Comparison of ENCODE assay signal across 2 cellular contexts in the genomic region with DNA sequence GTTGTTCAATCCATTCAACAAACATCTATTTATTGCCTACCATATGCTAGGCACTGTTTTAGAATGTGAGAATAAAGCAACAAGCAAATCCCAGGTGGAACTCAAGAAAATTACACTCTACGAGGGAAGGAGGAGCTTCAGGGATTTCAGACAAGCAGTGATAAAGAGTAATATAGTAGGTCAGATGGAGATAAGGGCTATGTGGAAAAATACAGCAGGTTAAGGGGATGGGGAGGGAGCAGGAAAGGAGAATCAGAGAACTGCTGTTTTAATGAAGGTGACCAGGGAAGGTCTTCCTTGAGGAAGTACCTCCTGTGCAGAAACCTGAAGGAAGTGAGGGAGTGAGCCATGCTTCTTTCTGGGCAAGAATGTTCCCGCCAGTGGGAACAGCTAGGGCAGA.
TF ChIP-seq lines count a peak whose summit lies in the region.

No MANE protein-coding gene starts in this region.

TF ChIP-seq in GM23338, 12 proteins besides CTCF, POLR2A, EP300 and RAD21 (continues in another document):
- TF ChIP-seq EZH2phosphoT487 (IDR thresholded peaks at IDR 0.05; ENCODE audit: unreplicated experiment) (no peak), JUNB (IDR thresholded peaks at IDR 0.05; ENCODE audit: unreplicated experiment) (no peak), POLR2AphosphoS5 (IDR thresholded peaks at IDR 0.05; ENCODE audit: low read depth) (no peak), ZNF114 (CRISPR knock-in tag; IDR thresholded peaks at IDR 0.05) (no peak), ZNF331 (CRISPR knock-in tag; IDR thresholded peaks at IDR 0.05; ENCODE audit: low read depth) (no peak), EZH2 (IDR thresholded peaks at IDR 0.05; ENCODE audit: low read depth, unreplicated experiment) (no peak), NANOG (IDR thresholded peaks at IDR 0.05; ENCODE audit: borderline replicate concordance) (no peak), STAT1 (IDR thresholded peaks at IDR 0.05; ENCODE audit: unreplicated experiment) (no peak), CREB1 (CRISPR knock-in tag; IDR thresholded peaks at IDR 0.05; ENCODE audit: low read depth) (no peak)
- TF ChIP-seq, protein P1, sequence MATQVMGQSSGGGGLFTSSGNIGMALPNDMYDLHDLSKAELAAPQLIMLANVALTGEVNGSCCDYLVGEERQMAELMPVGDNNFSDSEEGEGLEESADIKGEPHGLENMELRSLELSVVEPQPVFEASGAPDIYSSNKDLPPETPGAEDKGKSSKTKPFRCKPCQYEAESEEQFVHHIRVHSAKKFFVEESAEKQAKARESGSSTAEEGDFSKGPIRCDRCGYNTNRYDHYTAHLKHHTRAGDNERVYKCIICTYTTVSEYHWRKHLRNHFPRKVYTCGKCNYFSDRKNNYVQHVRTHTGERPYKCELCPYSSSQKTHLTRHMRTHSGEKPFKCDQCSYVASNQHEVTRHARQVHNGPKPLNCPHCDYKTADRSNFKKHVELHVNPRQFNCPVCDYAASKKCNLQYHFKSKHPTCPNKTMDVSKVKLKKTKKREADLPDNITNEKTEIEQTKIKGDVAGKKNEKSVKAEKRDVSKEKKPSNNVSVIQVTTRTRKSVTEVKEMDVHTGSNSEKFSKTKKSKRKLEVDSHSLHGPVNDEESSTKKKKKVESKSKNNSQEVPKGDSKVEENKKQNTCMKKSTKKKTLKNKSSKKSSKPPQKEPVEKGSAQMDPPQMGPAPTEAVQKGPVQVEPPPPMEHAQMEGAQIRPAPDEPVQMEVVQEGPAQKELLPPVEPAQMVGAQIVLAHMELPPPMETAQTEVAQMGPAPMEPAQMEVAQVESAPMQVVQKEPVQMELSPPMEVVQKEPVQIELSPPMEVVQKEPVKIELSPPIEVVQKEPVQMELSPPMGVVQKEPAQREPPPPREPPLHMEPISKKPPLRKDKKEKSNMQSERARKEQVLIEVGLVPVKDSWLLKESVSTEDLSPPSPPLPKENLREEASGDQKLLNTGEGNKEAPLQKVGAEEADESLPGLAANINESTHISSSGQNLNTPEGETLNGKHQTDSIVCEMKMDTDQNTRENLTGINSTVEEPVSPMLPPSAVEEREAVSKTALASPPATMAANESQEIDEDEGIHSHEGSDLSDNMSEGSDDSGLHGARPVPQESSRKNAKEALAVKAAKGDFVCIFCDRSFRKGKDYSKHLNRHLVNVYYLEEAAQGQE (IDR thresholded peaks at IDR 0.05; ENCODE audit: unreplicated experiment) = no peak
- TF ChIP-seq, protein P2, sequence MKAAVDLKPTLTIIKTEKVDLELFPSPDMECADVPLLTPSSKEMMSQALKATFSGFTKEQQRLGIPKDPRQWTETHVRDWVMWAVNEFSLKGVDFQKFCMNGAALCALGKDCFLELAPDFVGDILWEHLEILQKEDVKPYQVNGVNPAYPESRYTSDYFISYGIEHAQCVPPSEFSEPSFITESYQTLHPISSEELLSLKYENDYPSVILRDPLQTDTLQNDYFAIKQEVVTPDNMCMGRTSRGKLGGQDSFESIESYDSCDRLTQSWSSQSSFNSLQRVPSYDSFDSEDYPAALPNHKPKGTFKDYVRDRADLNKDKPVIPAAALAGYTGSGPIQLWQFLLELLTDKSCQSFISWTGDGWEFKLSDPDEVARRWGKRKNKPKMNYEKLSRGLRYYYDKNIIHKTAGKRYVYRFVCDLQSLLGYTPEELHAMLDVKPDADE (IDR thresholded peaks at IDR 0.05) = no peak

TF ChIP-seq in H1, 55 proteins besides CTCF, POLR2A, EP300 and RAD21:
- no peak for TF ChIP-seq SP4 (IDR thresholded peaks at IDR 0.05; ENCODE audit: low read length)
- TF ChIP-seq, protein P3, sequence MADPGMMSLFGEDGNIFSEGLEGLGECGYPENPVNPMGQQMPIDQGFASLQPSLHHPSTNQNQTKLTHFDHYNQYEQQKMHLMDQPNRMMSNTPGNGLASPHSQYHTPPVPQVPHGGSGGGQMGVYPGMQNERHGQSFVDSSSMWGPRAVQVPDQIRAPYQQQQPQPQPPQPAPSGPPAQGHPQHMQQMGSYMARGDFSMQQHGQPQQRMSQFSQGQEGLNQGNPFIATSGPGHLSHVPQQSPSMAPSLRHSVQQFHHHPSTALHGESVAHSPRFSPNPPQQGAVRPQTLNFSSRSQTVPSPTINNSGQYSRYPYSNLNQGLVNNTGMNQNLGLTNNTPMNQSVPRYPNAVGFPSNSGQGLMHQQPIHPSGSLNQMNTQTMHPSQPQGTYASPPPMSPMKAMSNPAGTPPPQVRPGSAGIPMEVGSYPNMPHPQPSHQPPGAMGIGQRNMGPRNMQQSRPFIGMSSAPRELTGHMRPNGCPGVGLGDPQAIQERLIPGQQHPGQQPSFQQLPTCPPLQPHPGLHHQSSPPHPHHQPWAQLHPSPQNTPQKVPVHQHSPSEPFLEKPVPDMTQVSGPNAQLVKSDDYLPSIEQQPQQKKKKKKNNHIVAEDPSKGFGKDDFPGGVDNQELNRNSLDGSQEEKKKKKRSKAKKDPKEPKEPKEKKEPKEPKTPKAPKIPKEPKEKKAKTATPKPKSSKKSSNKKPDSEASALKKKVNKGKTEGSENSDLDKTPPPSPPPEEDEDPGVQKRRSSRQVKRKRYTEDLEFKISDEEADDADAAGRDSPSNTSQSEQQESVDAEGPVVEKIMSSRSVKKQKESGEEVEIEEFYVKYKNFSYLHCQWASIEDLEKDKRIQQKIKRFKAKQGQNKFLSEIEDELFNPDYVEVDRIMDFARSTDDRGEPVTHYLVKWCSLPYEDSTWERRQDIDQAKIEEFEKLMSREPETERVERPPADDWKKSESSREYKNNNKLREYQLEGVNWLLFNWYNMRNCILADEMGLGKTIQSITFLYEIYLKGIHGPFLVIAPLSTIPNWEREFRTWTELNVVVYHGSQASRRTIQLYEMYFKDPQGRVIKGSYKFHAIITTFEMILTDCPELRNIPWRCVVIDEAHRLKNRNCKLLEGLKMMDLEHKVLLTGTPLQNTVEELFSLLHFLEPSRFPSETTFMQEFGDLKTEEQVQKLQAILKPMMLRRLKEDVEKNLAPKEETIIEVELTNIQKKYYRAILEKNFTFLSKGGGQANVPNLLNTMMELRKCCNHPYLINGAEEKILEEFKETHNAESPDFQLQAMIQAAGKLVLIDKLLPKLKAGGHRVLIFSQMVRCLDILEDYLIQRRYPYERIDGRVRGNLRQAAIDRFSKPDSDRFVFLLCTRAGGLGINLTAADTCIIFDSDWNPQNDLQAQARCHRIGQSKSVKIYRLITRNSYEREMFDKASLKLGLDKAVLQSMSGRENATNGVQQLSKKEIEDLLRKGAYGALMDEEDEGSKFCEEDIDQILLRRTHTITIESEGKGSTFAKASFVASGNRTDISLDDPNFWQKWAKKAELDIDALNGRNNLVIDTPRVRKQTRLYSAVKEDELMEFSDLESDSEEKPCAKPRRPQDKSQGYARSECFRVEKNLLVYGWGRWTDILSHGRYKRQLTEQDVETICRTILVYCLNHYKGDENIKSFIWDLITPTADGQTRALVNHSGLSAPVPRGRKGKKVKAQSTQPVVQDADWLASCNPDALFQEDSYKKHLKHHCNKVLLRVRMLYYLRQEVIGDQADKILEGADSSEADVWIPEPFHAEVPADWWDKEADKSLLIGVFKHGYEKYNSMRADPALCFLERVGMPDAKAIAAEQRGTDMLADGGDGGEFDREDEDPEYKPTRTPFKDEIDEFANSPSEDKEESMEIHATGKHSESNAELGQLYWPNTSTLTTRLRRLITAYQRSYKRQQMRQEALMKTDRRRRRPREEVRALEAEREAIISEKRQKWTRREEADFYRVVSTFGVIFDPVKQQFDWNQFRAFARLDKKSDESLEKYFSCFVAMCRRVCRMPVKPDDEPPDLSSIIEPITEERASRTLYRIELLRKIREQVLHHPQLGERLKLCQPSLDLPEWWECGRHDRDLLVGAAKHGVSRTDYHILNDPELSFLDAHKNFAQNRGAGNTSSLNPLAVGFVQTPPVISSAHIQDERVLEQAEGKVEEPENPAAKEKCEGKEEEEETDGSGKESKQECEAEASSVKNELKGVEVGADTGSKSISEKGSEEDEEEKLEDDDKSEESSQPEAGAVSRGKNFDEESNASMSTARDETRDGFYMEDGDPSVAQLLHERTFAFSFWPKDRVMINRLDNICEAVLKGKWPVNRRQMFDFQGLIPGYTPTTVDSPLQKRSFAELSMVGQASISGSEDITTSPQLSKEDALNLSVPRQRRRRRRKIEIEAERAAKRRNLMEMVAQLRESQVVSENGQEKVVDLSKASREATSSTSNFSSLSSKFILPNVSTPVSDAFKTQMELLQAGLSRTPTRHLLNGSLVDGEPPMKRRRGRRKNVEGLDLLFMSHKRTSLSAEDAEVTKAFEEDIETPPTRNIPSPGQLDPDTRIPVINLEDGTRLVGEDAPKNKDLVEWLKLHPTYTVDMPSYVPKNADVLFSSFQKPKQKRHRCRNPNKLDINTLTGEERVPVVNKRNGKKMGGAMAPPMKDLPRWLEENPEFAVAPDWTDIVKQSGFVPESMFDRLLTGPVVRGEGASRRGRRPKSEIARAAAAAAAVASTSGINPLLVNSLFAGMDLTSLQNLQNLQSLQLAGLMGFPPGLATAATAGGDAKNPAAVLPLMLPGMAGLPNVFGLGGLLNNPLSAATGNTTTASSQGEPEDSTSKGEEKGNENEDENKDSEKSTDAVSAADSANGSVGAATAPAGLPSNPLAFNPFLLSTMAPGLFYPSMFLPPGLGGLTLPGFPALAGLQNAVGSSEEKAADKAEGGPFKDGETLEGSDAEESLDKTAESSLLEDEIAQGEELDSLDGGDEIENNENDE (IDR thresholded peaks at IDR 0.05; ENCODE audit: insufficient replicate concordance, low read length) = no peak
- TF ChIP-seq SP2 (IDR thresholded peaks at IDR 0.05; ENCODE audit: low read length) = no peak
- TF ChIP-seq NANOG (IDR thresholded peaks at IDR 0.05; ENCODE audit: insufficient read depth, low read depth, low read length, poor library complexity, severe bottlenecking) = no peak
- TF ChIP-seq, protein P4, sequence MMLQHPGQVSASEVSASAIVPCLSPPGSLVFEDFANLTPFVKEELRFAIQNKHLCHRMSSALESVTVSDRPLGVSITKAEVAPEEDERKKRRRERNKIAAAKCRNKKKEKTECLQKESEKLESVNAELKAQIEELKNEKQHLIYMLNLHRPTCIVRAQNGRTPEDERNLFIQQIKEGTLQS (IDR thresholded peaks at IDR 0.05; ENCODE audit: insufficient read depth, low read depth, low read length) = no peak
- TF ChIP-seq POU5F1 (IDR thresholded peaks at IDR 0.05; ENCODE audit: low read depth, low read length) = no peak
- no peak for TF ChIP-seq GABPA (IDR thresholded peaks at IDR 0.05; ENCODE audit: borderline replicate concordance, insufficient read depth, low read length)
